In the genomic region with DNA sequence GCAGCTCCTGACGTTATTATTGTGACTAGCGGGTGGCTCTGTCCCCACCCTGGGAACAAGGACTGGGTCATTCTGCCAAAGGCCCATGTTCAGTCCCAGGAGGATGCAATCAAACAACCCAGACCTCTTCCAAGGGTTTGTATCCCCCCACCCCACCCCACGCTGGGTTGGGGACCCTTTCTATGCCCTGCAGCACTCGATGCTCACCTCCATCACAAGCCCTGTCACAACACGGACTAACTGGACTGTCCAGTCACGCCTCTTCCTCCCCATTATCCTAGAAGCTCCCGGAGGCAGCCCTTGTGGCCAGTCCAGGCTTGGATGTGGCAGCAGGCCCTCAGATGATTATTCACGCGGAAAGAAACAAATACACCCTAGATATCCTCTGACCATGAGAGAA, we compare ENCODE assay signal across 1 cellular context.
TF ChIP-seq lines count a peak whose summit lies in the region.

No MANE protein-coding gene starts in this region.

TF ChIP-seq in H1, 55 proteins besides CTCF, POLR2A, EP300 and RAD21:
- TF ChIP-seq BACH1 (IDR thresholded peaks at IDR 0.05; ENCODE audit: low read length) = no peak
- TF ChIP-seq SRF (IDR thresholded peaks at IDR 0.05; ENCODE audit: low read depth, low read length) = no peak
- TF ChIP-seq TCF12 (IDR thresholded peaks at IDR 0.05; ENCODE audit: low read depth, low read length) = no peak
- no peak for TF ChIP-seq SIRT6 (IDR thresholded peaks at IDR 0.05; ENCODE audit: low read length)
- no peak for TF ChIP-seq TAF7 (optimal IDR thresholded peaks at IDR 0.05; ENCODE audit: borderline replicate concordance, low read depth, low read length)
- no peak for TF ChIP-seq FOSL1 (IDR thresholded peaks at IDR 0.05; ENCODE audit: insufficient read depth, low read depth, low read length)
- no peak for TF ChIP-seq TEAD4 (IDR thresholded peaks at IDR 0.05; ENCODE audit: low read depth, low read length)
- TF ChIP-seq, protein P1, sequence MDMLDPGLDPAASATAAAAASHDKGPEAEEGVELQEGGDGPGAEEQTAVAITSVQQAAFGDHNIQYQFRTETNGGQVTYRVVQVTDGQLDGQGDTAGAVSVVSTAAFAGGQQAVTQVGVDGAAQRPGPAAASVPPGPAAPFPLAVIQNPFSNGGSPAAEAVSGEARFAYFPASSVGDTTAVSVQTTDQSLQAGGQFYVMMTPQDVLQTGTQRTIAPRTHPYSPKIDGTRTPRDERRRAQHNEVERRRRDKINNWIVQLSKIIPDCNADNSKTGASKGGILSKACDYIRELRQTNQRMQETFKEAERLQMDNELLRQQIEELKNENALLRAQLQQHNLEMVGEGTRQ (IDR thresholded peaks at IDR 0.05; ENCODE audit: low read length) = no peak
- TF ChIP-seq ASH2L (IDR thresholded peaks at IDR 0.05; ENCODE audit: low read length) = no peak
- TF ChIP-seq KDM5A (IDR thresholded peaks at IDR 0.05; ENCODE audit: low read length) = no peak
- TF ChIP-seq JUND (IDR thresholded peaks at IDR 0.05; ENCODE audit: low read length) = no peak
- TF ChIP-seq GABPA (IDR thresholded peaks at IDR 0.05; ENCODE audit: borderline replicate concordance, insufficient read depth, low read length) = no peak
- TF ChIP-seq, protein P2, sequence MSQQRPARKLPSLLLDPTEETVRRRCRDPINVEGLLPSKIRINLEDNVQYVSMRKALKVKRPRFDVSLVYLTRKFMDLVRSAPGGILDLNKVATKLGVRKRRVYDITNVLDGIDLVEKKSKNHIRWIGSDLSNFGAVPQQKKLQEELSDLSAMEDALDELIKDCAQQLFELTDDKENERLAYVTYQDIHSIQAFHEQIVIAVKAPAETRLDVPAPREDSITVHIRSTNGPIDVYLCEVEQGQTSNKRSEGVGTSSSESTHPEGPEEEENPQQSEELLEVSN (IDR thresholded peaks at IDR 0.05) = no peak
- no peak for TF ChIP-seq SUZ12 (IDR thresholded peaks at IDR 0.05; ENCODE audit: low read length)
- no peak for TF ChIP-seq HDAC2 (IDR thresholded peaks at IDR 0.05; ENCODE audit: borderline replicate concordance in 1 of 2, low read depth in 2 of 2, low read length in 2 of 2)
- TF ChIP-seq, protein P3, sequence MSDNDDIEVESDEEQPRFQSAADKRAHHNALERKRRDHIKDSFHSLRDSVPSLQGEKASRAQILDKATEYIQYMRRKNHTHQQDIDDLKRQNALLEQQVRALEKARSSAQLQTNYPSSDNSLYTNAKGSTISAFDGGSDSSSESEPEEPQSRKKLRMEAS (IDR thresholded peaks at IDR 0.05) = no peak
- TF ChIP-seq KDM4A (IDR thresholded peaks at IDR 0.05; ENCODE audit: low read depth, low read length, severe bottlenecking) = no peak
- no peak for TF ChIP-seq TBP (IDR thresholded peaks at IDR 0.05; ENCODE audit: low read depth, low read length)
- TF ChIP-seq HDAC6 (IDR thresholded peaks at IDR 0.05; ENCODE audit: low read depth, low read length) = no peak
- no peak for TF ChIP-seq YY1 (IDR thresholded peaks at IDR 0.05; ENCODE audit: low read depth, low read length)
